ENCODE assay signal across 19 cellular contexts in genomic region chr9:80561526-80561925, GRCh38.
A peak's percentile ranks its signal among the peaks of the same experiment; 100 is the strongest.
DNase-seq lines count a peak whose midpoint lies in the region; ATAC-seq and TF ChIP-seq lines count a peak whose summit lies in the region.
"Had no signal": no experiment of that assay in that cellular context is flagged by ENCODE, and none has a peak within 500 bp of the region (broad histone marks: within the 10 kb centered on the region; RNA-seq: fewer than 3 reads in every experiment).

No MANE protein-coding gene starts in this region.

- H3K4me2 ChIP-seq in MM.1S (ENCODE audit: low read depth, low read length), result no peak overlapping the region
- H3K4me2 ChIP-seq: BLaER1 had no signal

- peaks cover 10% of the 10 kb centered on the region for H3K4me1 ChIP-seq in foreskin keratinocyte
- no peaks in the 10 kb centered on the region for H3K4me1 ChIP-seq in MM.1S (ENCODE audit: low read length)
- H3K4me1 ChIP-seq: BLaER1, Peyer's patch had no signal

- no peak overlapping the region for H3K4me3 ChIP-seq in MM.1S (ENCODE audit: low read length)
- H3K4me3 ChIP-seq: BLaER1, Peyer's patch had no signal

- H2AFZ ChIP-seq in MM.1S (ENCODE audit: low read length), result no peak overlapping the region

- H3K9me2 ChIP-seq in MM.1S (replicated peaks; ENCODE audit: insufficient read depth, low read length), result no peaks in the 10 kb centered on the region

- no peaks in the 10 kb centered on the region for H4K20me1 ChIP-seq in MM.1S (ENCODE audit: insufficient read depth, low read length)
- H4K20me1 ChIP-seq: BLaER1 had no signal

- H3F3A ChIP-seq in MM.1S (ENCODE audit: insufficient read depth, low read length), result no peaks in the 10 kb centered on the region

- no peaks in the 10 kb centered on the region for H3K79me2 ChIP-seq in MM.1S (ENCODE audit: low read length)

- no peaks in the 10 kb centered on the region for H3K9me3 ChIP-seq in MM.1S (replicated peaks; ENCODE audit: insufficient read depth, low read length)
- H3K9me3 ChIP-seq: BLaER1, Peyer's patch had no signal

- H3K27me3 ChIP-seq in foreskin keratinocyte, result no peaks in the 10 kb centered on the region
- no peaks in the 10 kb centered on the region for H3K27me3 ChIP-seq in MM.1S (replicated peaks; ENCODE audit: insufficient read depth, low read length)
- H3K27me3 ChIP-seq: BLaER1, Peyer's patch had no signal

- H3K9ac ChIP-seq in MM.1S (ENCODE audit: low read length), result no peak overlapping the region
- H3K9ac ChIP-seq: BLaER1 had no signal

- no peak overlapping the region for H3K27ac ChIP-seq in foreskin keratinocyte
- no peak overlapping the region for H3K27ac ChIP-seq in MM.1S (ENCODE audit: low read length)
- H3K27ac ChIP-seq: BLaER1, Peyer's patch had no signal

- TF ChIP-seq CTCF in foreskin keratinocyte (conservative IDR thresholded peaks at IDR 0.05) (no peak), MM.1S (IDR thresholded peaks at IDR 0.05; ENCODE audit: low read length) (no peak)

- no peaks in the 10 kb centered on the region for H3K36me3 ChIP-seq in MM.1S (replicated peaks; ENCODE audit: insufficient read depth, low read length)
- H3K36me3 ChIP-seq: BLaER1, Peyer's patch had no signal

- DNase-seq in Ammon's horn (ENCODE audit: low spot score) (peak; percentile 18), HT1080 (ENCODE audit: low read depth) (peak; percentile 8), astrocyte of the hippocampus (ENCODE audit: low read depth, low spot score) (peak; percentile 1), foreskin keratinocyte (peak in 1 of 2 donors; percentile 47), DMS79 (lab: John Stamatoyannopoulos, UW) (no peak), MM.1S (no peak)
- no peak for DNase-seq in activated CD4-positive, CD25-positive, alpha-beta regulatory T cell (lab: John Stamatoyannopoulos, UW)
- DNase-seq: Calu3; CD8-positive, alpha-beta T cell; H7; IMR-90; NCI-H1092 treated with DMSO at 0.1 percent for 48 hours; NCI-H146; NCI-H2081; NCI-H2171 treated with DMSO at 0.1 percent for 48 hours; Peyer's patch; Right ventricle myocardium superior had no signal

- ATAC-seq in foreskin keratinocyte (peak; percentile 88), GM19397 (IDR thresholded peaks at IDR 0.05; ENCODE audit: unreplicated experiment) (no peak)
- ATAC-seq: CD8-positive, alpha-beta T cell had no signal

Comparison
In these comparisons a context has a peak if more than half of its experiments do, and no peak if none do; other contexts are left out.
1. DNase-seq: peak in Ammon's horn (single experiment), HT1080 (single experiment) and astrocyte of the hippocampus (single experiment); none in activated CD4-positive, CD25-positive, alpha-beta regulatory T cell (0 of 4), DMS79 (single experiment) and MM.1S (single experiment).